Comparison of ENCODE assay signal across 22 cellular contexts in the genomic region with DNA sequence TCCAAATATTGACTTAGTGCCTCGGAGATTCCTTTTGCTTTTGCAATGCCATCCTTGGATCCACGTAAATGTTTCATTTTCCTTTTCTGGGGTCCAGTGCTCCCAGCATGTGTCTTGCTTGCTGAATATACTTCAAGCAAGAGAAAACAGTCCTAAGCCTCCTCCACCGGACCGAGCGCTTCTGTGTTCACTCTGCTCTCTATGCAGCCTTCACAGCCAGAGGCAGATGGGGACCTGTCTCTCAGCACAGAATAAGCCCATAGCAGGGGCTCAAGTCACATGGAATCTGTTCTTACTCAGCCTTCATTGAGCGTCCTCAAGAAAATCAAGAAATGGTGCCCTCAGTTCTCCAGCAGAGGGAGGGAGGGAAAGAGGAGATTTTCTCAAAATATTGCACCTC.
A peak's percentile ranks its signal among the peaks of the same experiment; 100 is the strongest.
DNase-seq lines count a peak whose midpoint lies in the region; ATAC-seq and TF ChIP-seq lines count a peak whose summit lies in the region.
"Had no signal": no experiment of that assay in that cellular context is flagged by ENCODE, and none has a peak within 500 bp of the region (broad histone marks: within the 10 kb centered on the region; RNA-seq: fewer than 3 reads in every experiment).

No MANE protein-coding gene starts in this region.

- H3K27ac ChIP-seq in breast epithelium (peak overlapping the region; percentile 4 to 30), WERI-Rb-1 (no peak overlapping the region)
- H3K27ac ChIP-seq: BLaER1 treated with 17β-estradiol and CSF1 and Interleukin-3, amounts not matched to agents 10 nM and 100 nM; HL-60 had no signal

- no peak for TF ChIP-seq POLR2A in breast epithelium (IDR thresholded peaks at IDR 0.05)

- no peak overlapping the region for H3K4me3 Mint-ChIP-seq in MCF 10A (ENCODE audit: unreplicated experiment)
- H3K4me3 Mint-ChIP-seq in nephron progenitor cell, result no peak overlapping the region
- H3K4me3 Mint-ChIP-seq: B cell; CD4-positive, CD25-positive, alpha-beta regulatory T cell; CD8-positive, alpha-beta memory T cell; GM23338 had no signal

- intact Hi-C loops in breast epithelium (cut with DNase I; ENCODE audit: low total_unique reads), result no loop called here
- intact Hi-C loops in MCF 10A (cut with micrococcal nuclease), result no loop called here

- POLR2A ChIA-PET in MCF 10A (lab: Yijun Ruan, JAX), result no interaction called here

- no peaks in the 10 kb centered on the region for H3K9me3 Mint-ChIP-seq in MCF 10A (ENCODE audit: unreplicated experiment)
- H3K9me3 Mint-ChIP-seq in nephron progenitor cell, result peaks cover 3% of the 10 kb centered on the region
- H3K9me3 Mint-ChIP-seq: GM23338 had no signal

- H3K4me3 ChIP-seq in breast epithelium (no peak overlapping the region), WERI-Rb-1 (ENCODE audit: low read depth, low read length) (no peak overlapping the region)
- H3K4me3 ChIP-seq: BLaER1 treated with 17β-estradiol and CSF1 and Interleukin-3, amounts not matched to agents 10 nM and 100 nM; GM23338 had no signal

- TF ChIP-seq CTCF in breast epithelium (IDR thresholded peaks at IDR 0.05), result no peak
- no peak for TF ChIP-seq CTCF in MCF 10A (IDR thresholded peaks at IDR 0.05; ENCODE audit: unreplicated experiment)
- TF ChIP-seq CTCF in WERI-Rb-1 (IDR thresholded peaks at IDR 0.05; ENCODE audit: low read depth, low read length), result no peak
- TF ChIP-seq CTCF in nephron progenitor cell (IDR thresholded peaks at IDR 0.05), result no peak

- H3K4me1 ChIP-seq in breast epithelium, result no peaks in the 10 kb centered on the region

- DNase-seq in breast epithelium (ENCODE audit: low spot score in 2 of 2), result no peak
- DNase-seq in MCF 10A (ENCODE audit: unreplicated experiment), result no peak
- DNase-seq in WERI-Rb-1, result peak; percentile 25
- peak; percentile 38 for DNase-seq in islet precursor cell
- no peak for DNase-seq in nephron progenitor cell
- no peak for DNase-seq in NCI-H187 treated with DMSO at 0.1 percent for 48 hours (lab: John Stamatoyannopoulos, UW)
- DNase-seq: 8988T; CD4-positive, CD25-positive, alpha-beta regulatory T cell; CD8-positive, alpha-beta memory T cell; COR-L47; DMS 273 treated with DMSO at 0.1 percent for 48 hours; DMS53; DND-41; EL; HCEC 1CT; IMR-90 had no signal

- no peaks in the 10 kb centered on the region for H3K27me3 Mint-ChIP-seq in MCF 10A (ENCODE audit: insufficient read depth, unreplicated experiment)
- H3K27me3 Mint-ChIP-seq in nephron progenitor cell (ENCODE audit: low read depth, poor library complexity), result peaks cover 6% of the 10 kb centered on the region
- H3K27me3 Mint-ChIP-seq: B cell; CD4-positive, CD25-positive, alpha-beta regulatory T cell had no signal

- H3K27ac Mint-ChIP-seq in MCF 10A (ENCODE audit: low read depth, unreplicated experiment) (no peak overlapping the region), nephron progenitor cell (peak overlapping the region; percentile 37)
- H3K27ac Mint-ChIP-seq: B cell; CD4-positive, CD25-positive, alpha-beta regulatory T cell; CD8-positive, alpha-beta memory T cell; GM23338 had no signal

- no peaks in the 10 kb centered on the region for H3K36me3 Mint-ChIP-seq in MCF 10A (ENCODE audit: insufficient read depth, unreplicated experiment)
- H3K36me3 Mint-ChIP-seq in nephron progenitor cell (ENCODE audit: low read depth), result peaks cover 74% of the 10 kb centered on the region
- H3K36me3 Mint-ChIP-seq: CD4-positive, CD25-positive, alpha-beta regulatory T cell had no signal

- CTCF ChIA-PET in MCF 10A (lab: Yijun Ruan, JAX), result interaction anchor here (0.5 to 11.9 kb wide), 4 partner anchors 10 to 1280 kb away, joined by 3 to 142 read pairs (median 6); no protein-coding TSS in a partner anchor

- no TSS peak for BruUV-seq in MCF 10A (replicated peaks; lab: Mats Ljungman, UMichigan)

- no peaks in the 10 kb centered on the region for H3K36me3 ChIP-seq in breast epithelium
- no peaks in the 10 kb centered on the region for H3K36me3 ChIP-seq in WERI-Rb-1
- H3K36me3 ChIP-seq: BLaER1 treated with 17β-estradiol and CSF1 and Interleukin-3, amounts not matched to agents 10 nM and 100 nM had no signal

- peaks cover 3% of the 10 kb centered on the region for H3K4me1 Mint-ChIP-seq in MCF 10A (ENCODE audit: insufficient read depth, unreplicated experiment)
- peaks cover 30% of the 10 kb centered on the region for H3K4me1 Mint-ChIP-seq in nephron progenitor cell
- H3K4me1 Mint-ChIP-seq: B cell; CD4-positive, CD25-positive, alpha-beta regulatory T cell; CD8-positive, alpha-beta memory T cell had no signal

- no peak for ATAC-seq in HG03139 (IDR thresholded peaks at IDR 0.05; ENCODE audit: unreplicated experiment)
- no peak for ATAC-seq in GM21576 (IDR thresholded peaks at IDR 0.05; ENCODE audit: unreplicated experiment)
- ATAC-seq: GM23338 had no signal

- H3K27me3 ChIP-seq in breast epithelium (no peaks in the 10 kb centered on the region), WERI-Rb-1 (ENCODE audit: insufficient read depth, low read depth, severe bottlenecking) (no peaks in the 10 kb centered on the region)
- H3K27me3 ChIP-seq: BLaER1 treated with 17β-estradiol and CSF1 and Interleukin-3, amounts not matched to agents 10 nM and 100 nM had no signal

- H3K9me3 ChIP-seq in breast epithelium (no peaks in the 10 kb centered on the region), WERI-Rb-1 (ENCODE audit: severe bottlenecking) (no peaks in the 10 kb centered on the region)
- H3K9me3 ChIP-seq: BLaER1 treated with 17β-estradiol and CSF1 and Interleukin-3, amounts not matched to agents 10 nM and 100 nM had no signal

Comparison
In these comparisons a context has a peak if more than half of its experiments do, and no peak if none do; other contexts are left out.
1. DNase-seq: peak in WERI-Rb-1 (single experiment) and islet precursor cell (single experiment); none in breast epithelium (0 of 2), MCF 10A (single experiment), nephron progenitor cell (single experiment) and NCI-H187 treated with DMSO at 0.1 percent for 48 hours (single experiment).